ENCODE assay signal across 8 cellular contexts in the genomic region with DNA sequence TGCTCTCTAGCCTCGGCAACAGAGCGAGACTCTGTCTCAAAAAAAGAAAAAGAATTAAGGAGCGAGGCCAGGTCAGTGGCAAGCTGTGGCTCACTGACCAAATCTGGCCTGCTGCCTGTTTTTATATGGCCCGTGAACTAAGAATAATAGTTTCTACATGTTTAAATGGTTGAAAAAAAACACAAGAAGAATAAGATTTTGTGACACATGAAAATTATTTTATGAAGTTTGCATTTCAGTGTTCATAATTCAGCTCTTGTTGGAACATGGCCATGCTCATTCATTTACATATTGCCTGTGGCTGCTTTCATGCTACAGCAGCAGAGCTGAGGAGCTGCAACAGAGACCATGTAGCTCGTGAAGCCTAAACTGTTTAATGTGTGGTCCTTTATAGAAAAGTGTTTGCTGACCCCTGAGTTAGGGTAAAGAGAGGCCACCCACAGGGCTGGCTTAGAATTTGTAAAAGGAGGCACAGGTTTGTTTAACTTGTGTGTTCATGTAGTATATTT. TPM values are rescaled to one million over a fixed set of nuclear protein-coding genes. Genes with fewer than 3 reads are reported as not detected.
DNase-seq lines count a peak whose midpoint lies in the region; ATAC-seq and TF ChIP-seq lines count a peak whose summit lies in the region.

No MANE protein-coding gene starts in this region.

- no peaks in the 10 kb centered on the region for H3K36me3 ChIP-seq in CD8-positive, alpha-beta memory T cell (ENCODE audit: insufficient read depth, low read length)
- H3K36me3 ChIP-seq in adrenal gland (replicated peaks in 1 of 2): peaks cover 0 to 5% of the 10 kb centered on the region in 2 donors
- no peaks in the 10 kb centered on the region for H3K36me3 ChIP-seq in smooth muscle cell (ENCODE audit: low read depth)

- H3K4me1 ChIP-seq in CD8-positive, alpha-beta memory T cell (ENCODE audit: insufficient read depth, low read length): peaks cover 51% of the 10 kb centered on the region
- peaks cover 44 to 54% of the 10 kb centered on the region in 2 donors for H3K4me1 ChIP-seq in adrenal gland (replicated peaks in 1 of 2)
- H3K4me1 ChIP-seq in smooth muscle cell (ENCODE audit: low read depth): peaks cover 3% of the 10 kb centered on the region

- no peak for TF ChIP-seq POLR2A in adrenal gland (IDR thresholded peaks at IDR 0.05)

- intact Hi-C loops in adrenal gland (cut with DNase I): no loop called here

- H3K9me3 Mint-ChIP-seq in CD8-positive, alpha-beta memory T cell: peaks cover 0 to 2% (median 0%) of the 10 kb centered on the region in 5 donors
- no peaks in the 10 kb centered on the region for H3K9me3 Mint-ChIP-seq in activated T-cell treated with anti-CD3 and anti-CD28 coated beads, Interleukin-2, amount 50 U/mL, for 72 hours

- H3K27ac ChIP-seq in CD8-positive, alpha-beta memory T cell (ENCODE audit: low read depth, low read length): peak overlapping the region; percentile 26
- H3K27ac ChIP-seq in adrenal gland (peak overlapping the region in 4 of 5 donors; percentile 57 to 82 (median 74)), smooth muscle cell (ENCODE audit: low read depth) (no peak overlapping the region)

- no peaks in the 10 kb centered on the region for H3K27me3 ChIP-seq in CD8-positive, alpha-beta memory T cell (ENCODE audit: insufficient read depth, low read length, poor library complexity, severe bottlenecking)
- H3K27me3 ChIP-seq in adrenal gland (no peaks in the 10 kb centered on the region), smooth muscle cell (ENCODE audit: low read depth) (no peaks in the 10 kb centered on the region)

- no peak for TF ChIP-seq CTCF in adrenal gland (IDR thresholded peaks at IDR 0.05)
- TF ChIP-seq CTCF in smooth muscle cell (IDR thresholded peaks at IDR 0.05; ENCODE audit: borderline replicate concordance, insufficient read depth, poor library complexity, severe bottlenecking): no peak

- peak overlapping the region in 4 of 8 donors; percentile 1 to 68 (median 54) for H3K27ac Mint-ChIP-seq in CD8-positive, alpha-beta memory T cell
- no peak overlapping the region for H3K27ac Mint-ChIP-seq in activated T-cell treated with anti-CD3 and anti-CD28 coated beads, Interleukin-2, amount 50 U/mL, for 72 hours

- H3K27me3 Mint-ChIP-seq in CD8-positive, alpha-beta memory T cell: no peaks in the 10 kb centered on the region
- H3K27me3 Mint-ChIP-seq in activated T-cell treated with anti-CD3 and anti-CD28 coated beads, Interleukin-2, amount 50 U/mL, for 72 hours (ENCODE audit: low read depth): no peaks in the 10 kb centered on the region

- peak overlapping the region in 1 of 7 donors; percentile 12 for H3K4me3 Mint-ChIP-seq in CD8-positive, alpha-beta memory T cell
- no peak overlapping the region for H3K4me3 Mint-ChIP-seq in activated T-cell treated with anti-CD3 and anti-CD28 coated beads, Interleukin-2, amount 50 U/mL, for 72 hours

- POLR2A ChIA-PET in CD8-positive, alpha-beta memory T cell (lab: Charles Lee): no interaction called here

- WGBS in adrenal gland, 4 donors: 13 to 29% (median 23%) methylated on average over 5 of the region's 5 CpGs
- WGBS in smooth muscle cell (ENCODE audit: low lambda C conversion rate): 88% methylated on average over 5 of the region's 5 CpGs

- H3K4me2 ChIP-seq in smooth muscle cell: no peak overlapping the region

- H3K79me2 ChIP-seq in smooth muscle cell (ENCODE audit: low read depth): no peaks in the 10 kb centered on the region

- H3K9me3 ChIP-seq in CD8-positive, alpha-beta memory T cell (ENCODE audit: low read length): no peaks in the 10 kb centered on the region
- H3K9me3 ChIP-seq in adrenal gland (replicated peaks in 1 of 3) (no peaks in the 10 kb centered on the region), smooth muscle cell (replicated peaks; ENCODE audit: low read depth) (no peaks in the 10 kb centered on the region)

- peaks cover 6 to 49% (median 18%) of the 10 kb centered on the region in 3 donors for H3K36me3 Mint-ChIP-seq in CD8-positive, alpha-beta memory T cell
- H3K36me3 Mint-ChIP-seq in activated T-cell treated with anti-CD3 and anti-CD28 coated beads, Interleukin-2, amount 50 U/mL, for 72 hours (ENCODE audit: insufficient read depth in 2 of 2): peaks cover 5 to 14% of the 10 kb centered on the region in 2 donors

- H4K20me1 ChIP-seq in smooth muscle cell (ENCODE audit: low read depth): no peaks in the 10 kb centered on the region

- DNase-seq in CD8-positive, alpha-beta memory T cell: peak in 1 of 5 donors; percentile 6
- DNase-seq in adrenal gland (peak; percentile 36 to 73 (median 46)), middle frontal gyrus (ENCODE audit: extremely low spot score, low spot score) (peak; percentile 29), smooth muscle cell (lab: John Stamatoyannopoulos, UW; ENCODE audit: unreplicated experiment) (no peak), islet precursor cell (no peak)
- no peak for DNase-seq in activated T-cell treated with anti-CD3 and anti-CD28 coated beads, Interleukin-2, amount 50 U/mL, for 72 hours

- H3F3A ChIP-seq in smooth muscle cell (ENCODE audit: low read depth): no peaks in the 10 kb centered on the region

- CTCF ChIA-PET in CD8-positive, alpha-beta memory T cell (lab: Charles Lee): interaction anchor here (1.1 to 1.4 kb wide), 2 partner anchors 24 to 85 kb away, joined by 3 read pairs; no protein-coding TSS in a partner anchor

- H2AFZ ChIP-seq in smooth muscle cell (ENCODE audit: low read depth): no peak overlapping the region

- no peak overlapping the region for H3K9ac ChIP-seq in smooth muscle cell (ENCODE audit: low read depth)

- no peak overlapping the region for H3K4me3 ChIP-seq in CD8-positive, alpha-beta memory T cell (ENCODE audit: low read length)
- H3K4me3 ChIP-seq in adrenal gland (no peak overlapping the region), smooth muscle cell (no peak overlapping the region)

- ATAC-seq in HG03175 (IDR thresholded peaks at IDR 0.05; ENCODE audit: unreplicated experiment) (peak; percentile 31), HG03135 (IDR thresholded peaks at IDR 0.05; ENCODE audit: unreplicated experiment) (no peak)
- no peak for ATAC-seq in activated T-cell treated with anti-CD3 and anti-CD28 coated beads, Interleukin-2, amount 50 U/mL, for 72 hours (replicated peaks in 1 of 2)

- H3K4me1 Mint-ChIP-seq in CD8-positive, alpha-beta memory T cell: peaks cover 56 to 76% (median 74%) of the 10 kb centered on the region in 3 donors
- peaks cover 50% of the 10 kb centered on the region for H3K4me1 Mint-ChIP-seq in activated T-cell treated with anti-CD3 and anti-CD28 coated beads, Interleukin-2, amount 50 U/mL, for 72 hours (ENCODE audit: low read depth)

RNA-seq across cellular contexts. Expression of a gene that starts 59.5 kb away (rescaled TPM):
- total RNA-seq in CD8-positive, alpha-beta memory T cell: 10 to 100 TPM; 64.9 to 65.7 TPM
- 31.8 TPM for polyA plus RNA-seq in CD8-positive, alpha-beta memory T cell
- 100 to 1,000 TPM in 6 of 8 donors, 10 to 100 TPM in 2; 39.0 to 253 (median 161) TPM for total RNA-seq in adrenal gland
- 10 to 100 TPM; 23.2 to 50.7 (median 29.0) TPM for polyA plus RNA-seq in adrenal gland
- total RNA-seq in smooth muscle cell: 3.6 and 5.1 TPM in 2 replicates
- 1.2 and 1.7 TPM in 2 replicates for polyA plus RNA-seq in smooth muscle cell
- 10 to 100 TPM; 51.9 to 57.8 TPM for total RNA-seq in activated T-cell treated with anti-CD3 and anti-CD28 coated beads, Interleukin-2, amount 50 U/mL, for 72 hours

Comparison
In these comparisons a context has a peak if more than half of its experiments do, and no peak if none do; other contexts are left out.
1. DNase-seq: peak in adrenal gland (7 of 7) and middle frontal gyrus (single experiment); none in smooth muscle cell (single experiment), islet precursor cell (single experiment) and activated T-cell treated with anti-CD3 and anti-CD28 coated beads, Interleukin-2, amount 50 U/mL, for 72 hours (0 of 2).